In genomic region chr3:141011511-141012262, GRCh38 we compare ENCODE assay signal across 8 cellular contexts.
DNase-seq lines count a peak whose midpoint lies in the region; ATAC-seq, FAIRE-seq and TF ChIP-seq lines count a peak whose summit lies in the region.

No MANE protein-coding gene starts in this region.

- in situ Hi-C loops in astrocyte of the spinal cord (cut with HindIII; ENCODE audit: low sequenced_read_pairs) = no loop called here

- FAIRE-seq in RCC 7860 (lab: Jason Lieb, UNC) = no peak

- H3K4me3 ChIP-seq in astrocyte of the spinal cord (ENCODE audit: low read depth, low read length) = no peak overlapping the region

- TF ChIP-seq CTCF in GM10248 (IDR thresholded peaks at IDR 0.05; ENCODE audit: control extremely low read depth, extremely low read depth, low read depth, missing control alignments) (peak; percentile 88), astrocyte of the spinal cord (IDR thresholded peaks at IDR 0.05; ENCODE audit: low read depth, low read length) (peak; percentile 93)

- CTCF ChIA-PET in GM10248 (lab: Yijun Ruan, JAX) = interaction anchor here (0.9 to 13.1 kb wide), 13 partner anchors 8 to 186 kb away, joined by 3 to 67 read pairs (median 4); no protein-coding TSS in a partner anchor

- POLR2A ChIA-PET in GM10248 (lab: Yijun Ruan, JAX) = no interaction called here

- ATAC-seq in HG02588 (IDR thresholded peaks at IDR 0.05; ENCODE audit: unreplicated experiment) = peak; percentile 70

- DNase-seq in GM10248 (ENCODE audit: extremely low spot score) (peak; percentile 64), NCI-H1694 treated with DMSO at 0.1 percent for 48 hours (lab: John Stamatoyannopoulos, UW) (peak; percentile 80), UCSD-AML1 (lab: John Stamatoyannopoulos, UW; ENCODE audit: unreplicated experiment) (peak; percentile 78), astrocyte of the spinal cord (ENCODE audit: low read depth, low spot score) (peak; percentile 58), iPS DF 4.7 (ENCODE audit: extremely low read depth, low spot score) (peak; percentile 76), RCC 7860 (ENCODE audit: low spot score) (no peak)
- DNase-seq in stimulated activated CD4-positive, alpha-beta T cell treated with anti-CD3 and anti-CD28 coated beads, Interleukin-12 subunit alpha, Interleukin-12 subunit beta, amount 100 ng/mL, for 24 hours (ENCODE audit: low read depth in 2 of 2) = peak; percentile 48 to 78
